Comparison of ENCODE assay signal across 12 cellular contexts in genomic region chr19:17136617-17137016, GRCh38.
DNase-seq lines count a peak whose midpoint lies in the region; ATAC-seq and TF ChIP-seq lines count a peak whose summit lies in the region.
"Had no signal": no experiment of that assay in that cellular context is flagged by ENCODE, and none has a peak within 500 bp of the region (broad histone marks: within the 10 kb centered on the region; RNA-seq: fewer than 3 reads in every experiment).

No MANE protein-coding gene starts in this region.

- no peak overlapping the region for H3K4ac ChIP-seq in H9 (ENCODE audit: low read depth, low read length)
- peak overlapping the region in 1 of 2 experiments; percentile 2 for H3K4ac ChIP-seq in mesenchymal stem cell (ENCODE audit: low read depth in 1 of 2, low read length in 2 of 2)

- H2BK20ac ChIP-seq in H9 (ENCODE audit: low read depth, low read length, poor library complexity, severe bottlenecking), result no peak overlapping the region

- H3K27ac ChIP-seq in H9 (ENCODE audit: insufficient read length, low read depth, low read length) (no peak overlapping the region), mesenchymal stem cell (ENCODE audit: low read length, poor library complexity, severe bottlenecking) (peak overlapping the region; percentile 98), stomach (peak overlapping the region; percentile 49 to 94 (median 88))

- H3K36me3 Mint-ChIP-seq in H9 (ENCODE audit: insufficient read depth in 1 of 3, low read depth in 3 of 3) (peaks cover 0 to 7% (median 2%) of the 10 kb centered on the region in 3 experiments; a peak in 6 of 7 replicates), WTC11 (peaks cover 3% of the 10 kb centered on the region)

- intact Hi-C loops in stomach (cut with DNase I; ENCODE audit: low total_unique reads), result no loop called here

- no peaks in the 10 kb centered on the region for H3K23me2 ChIP-seq in H9 (ENCODE audit: insufficient read length, low read depth, low read length, poor library complexity, severe bottlenecking)

- H2BK120ac ChIP-seq in H9 (ENCODE audit: low read depth, low read length, poor library complexity, severe bottlenecking) (no peak overlapping the region), mesenchymal stem cell (ENCODE audit: low read depth, low read length) (peak overlapping the region; percentile 78)

- H3K4me3 ChIP-seq in mesenchymal stem cell (ENCODE audit: insufficient read depth in 1 of 2, low read depth in 1 of 2, low read length in 2 of 2) (no peak overlapping the region), stomach (no peak overlapping the region)

- H3K4me1 ChIP-seq in H9 (ENCODE audit: insufficient read depth, low read length), result peaks cover 5% of the 10 kb centered on the region; the same call in 1 of the 2 replicates
- H3K4me1 ChIP-seq in mesenchymal stem cell (ENCODE audit: control insufficient read depth, insufficient read depth, low read depth, low read length), result peaks cover 20% of the 10 kb centered on the region
- peaks cover 29 to 55% (median 46%) of the 10 kb centered on the region in 4 donors for H3K4me1 ChIP-seq in stomach

- peak overlapping the region in 2 of 3 experiments; percentile 64 to 100; a peak in 4 of 7 replicates for H3K27ac Mint-ChIP-seq in H9
- H3K27ac Mint-ChIP-seq in WTC11, result peak overlapping the region; percentile 99
- H3K27ac Mint-ChIP-seq: activated CD4-positive, alpha-beta T cell treated with anti-CD3 and anti-CD28 coated beads for 36 hours had no signal

- WGBS in H9 (ENCODE audit: extremely low coverage, insufficient read length, low lambda C conversion rate), result no CpG with 5 or more reads among the region's 11 CpGs
- WGBS in mesenchymal stem cell, result 94% methylated on average over 9 of the region's 11 CpGs
- 86 to 94% (median 91%) methylated on average over 8 to 11 of the region's 11 CpGs for WGBS in stomach, 5 donors

- H3K4me2 ChIP-seq in H9 (ENCODE audit: insufficient read depth, insufficient read length, low read length) (no peak overlapping the region), mesenchymal stem cell (ENCODE audit: low read length, poor library complexity, severe bottlenecking) (no peak overlapping the region)

- ATAC-seq in WTC11 (no peak), HG02884 (IDR thresholded peaks at IDR 0.05; ENCODE audit: unreplicated experiment) (no peak)
- ATAC-seq: activated CD4-positive, alpha-beta T cell treated with anti-CD3 and anti-CD28 coated beads for 36 hours had no signal

- H2BK5ac ChIP-seq in H9 (ENCODE audit: insufficient read length, low read length) (no peak overlapping the region), mesenchymal stem cell (ENCODE audit: low read depth, low read length, poor library complexity, severe bottlenecking) (peak overlapping the region; percentile 66)

- no peak overlapping the region for H2AK5ac ChIP-seq in H9 (ENCODE audit: insufficient read length, low read length)
- H2AK5ac ChIP-seq in mesenchymal stem cell (ENCODE audit: low read length, severe bottlenecking), result peak overlapping the region; percentile 5

- peaks cover 27 to 30% of the 10 kb centered on the region in 2 experiments for H3K4me1 Mint-ChIP-seq in H9
- H3K4me1 Mint-ChIP-seq in WTC11, result peaks cover 41% of the 10 kb centered on the region

- H3K23ac ChIP-seq in H9 (ENCODE audit: insufficient read length, low read depth, low read length) (no peak overlapping the region), mesenchymal stem cell (ENCODE audit: low read length in 2 of 2) (no peak overlapping the region)

- H2BK12ac ChIP-seq in H9 (ENCODE audit: insufficient read length, low read depth, low read length) (no peak overlapping the region), mesenchymal stem cell (ENCODE audit: low read length in 2 of 2) (peak overlapping the region in 1 of 2 experiments; percentile 45)

- no peaks in the 10 kb centered on the region for H3K27me3 Mint-ChIP-seq in H9 (ENCODE audit: low read depth)
- H3K27me3 Mint-ChIP-seq in WTC11 (ENCODE audit: low read depth), result no peaks in the 10 kb centered on the region
- H3K27me3 Mint-ChIP-seq: activated CD4-positive, alpha-beta T cell treated with anti-CD3 and anti-CD28 coated beads for 36 hours had no signal

- no peaks in the 10 kb centered on the region for H3K79me2 ChIP-seq in H9 (ENCODE audit: insufficient read depth, low read length)

- H3K14ac ChIP-seq in H9 (ENCODE audit: insufficient read depth, low read length), result 0 out of 2 replicates have a peak overlapping the region, but pooled peaks have one; percentile 21
- no peak overlapping the region for H3K14ac ChIP-seq in mesenchymal stem cell (ENCODE audit: low read length in 2 of 2)

- no peaks in the 10 kb centered on the region; a peak in 1 of 5 replicates for H3K9me3 Mint-ChIP-seq in H9
- no peaks in the 10 kb centered on the region for H3K9me3 Mint-ChIP-seq in WTC11

- H3K56ac ChIP-seq in H9 (ENCODE audit: insufficient read length, low read depth, low read length), result no peak overlapping the region

- no peak overlapping the region for H4K91ac ChIP-seq in H9 (ENCODE audit: insufficient read length, low read depth, low read length)
- H4K91ac ChIP-seq in mesenchymal stem cell (ENCODE audit: low read length), result peak overlapping the region; percentile 76

- H2BK15ac ChIP-seq in H9 (ENCODE audit: low read depth, low read length) (no peak overlapping the region), mesenchymal stem cell (ENCODE audit: low read depth, poor library complexity, severe bottlenecking) (peak overlapping the region; percentile 56)

- CTCF ChIA-PET in WTC11 (lab: Charles Lee), result interaction anchor here (1.0 to 1.1 kb wide), 2 partner anchors 283 to 694 kb away, joined by 3 read pairs; partner anchors contain the start of gene MVB12A

- H3K79me1 ChIP-seq in H9 (ENCODE audit: insufficient read depth, low read depth, low read length, poor library complexity, severe bottlenecking) (no peaks in the 10 kb centered on the region), mesenchymal stem cell (replicated peaks; ENCODE audit: low read length, poor library complexity, severe bottlenecking) (peaks cover 24% of the 10 kb centered on the region)

- H3T11ph ChIP-seq in H9 (ENCODE audit: low read length), result no peak overlapping the region

- no peak for TF ChIP-seq POLR2A in stomach (IDR thresholded peaks at IDR 0.05)

- H2AFZ ChIP-seq in H9 (ENCODE audit: low read length) (no peak overlapping the region), mesenchymal stem cell (ENCODE audit: low read depth, low read length) (no peak overlapping the region)

- H4K8ac ChIP-seq in H9 (replicated peaks; ENCODE audit: insufficient read length, low read depth, low read length) (no peak overlapping the region), mesenchymal stem cell (ENCODE audit: low read length) (no peak overlapping the region)

- H3K18ac ChIP-seq in H9 (ENCODE audit: insufficient read length, low read depth, low read length) (no peak overlapping the region), mesenchymal stem cell (ENCODE audit: low read depth in 1 of 2, low read length in 2 of 2) (peak overlapping the region in 1 of 2 experiments; percentile 65)

- POLR2A ChIA-PET in WTC11 (lab: Charles Lee), result no interaction called here

- H4K20me1 ChIP-seq in H9 (ENCODE audit: control insufficient read depth, insufficient read depth, insufficient read length), result no peaks in the 10 kb centered on the region

- no peaks in the 10 kb centered on the region for H3K27me3 ChIP-seq in H9 (ENCODE audit: insufficient read depth, low read length)
- H3K27me3 ChIP-seq in mesenchymal stem cell (ENCODE audit: control insufficient read depth in 1 of 2, insufficient read depth in 1 of 2, low read length in 2 of 2), result no peaks in the 10 kb centered on the region
- H3K27me3 ChIP-seq in stomach, result no peaks in the 10 kb centered on the region

- TF ChIP-seq EP300 in stomach (IDR thresholded peaks at IDR 0.05), result no peak

- TF ChIP-seq CTCF in H9 (conservative IDR thresholded peaks at IDR 0.05) (no peak), WTC11 (IDR thresholded peaks at IDR 0.05) (no peak), stomach (IDR thresholded peaks at IDR 0.05) (no peak)

- H3K9ac ChIP-seq in H9 (ENCODE audit: extremely low read depth, insufficient read length, low read length), result no peak overlapping the region
- peak overlapping the region; percentile 93 for H3K9ac ChIP-seq in mesenchymal stem cell (ENCODE audit: low read length)

- no peak overlapping the region for H4K5ac ChIP-seq in H9 (ENCODE audit: insufficient read length, low read depth, low read length)

- H3K36me3 ChIP-seq in mesenchymal stem cell (ENCODE audit: control insufficient read depth in 1 of 2, insufficient read depth in 2 of 2, low read depth in 1 of 2, low read length in 2 of 2) (peaks cover 12 to 14% of the 10 kb centered on the region in 2 experiments), stomach (peaks cover 0 to 6% (median 2%) of the 10 kb centered on the region in 4 donors)

- no peaks in the 10 kb centered on the region for H3K9me3 ChIP-seq in H9 (ENCODE audit: control insufficient read depth, low read depth, low read length)
- H3K9me3 ChIP-seq in mesenchymal stem cell (ENCODE audit: control insufficient read depth, low read length), result no peaks in the 10 kb centered on the region
- H3K9me3 ChIP-seq in stomach, result no peaks in the 10 kb centered on the region

- DNase-seq in H9 (no peak), WTC11 (ENCODE audit: low spot score) (no peak), mesenchymal stem cell (no peak), stomach (no peak), T-helper 1 cell (no peak), putamen (ENCODE audit: low spot score) (no peak), NCI-H1092 (lab: John Stamatoyannopoulos, UW) (no peak)
- DNase-seq: activated CD4-positive, alpha-beta T cell treated with anti-CD3 and anti-CD28 coated beads for 36 hours; activated effector memory CD4-positive, alpha-beta T cell treated with Interleukin-2 at 50 U/mL for 16 hours; MV-4-11; NCI-H524 had no signal

- no peak overlapping the region for H3K4me3 Mint-ChIP-seq in H9
- H3K4me3 Mint-ChIP-seq in WTC11, result no peak overlapping the region
- H3K4me3 Mint-ChIP-seq: activated CD4-positive, alpha-beta T cell treated with anti-CD3 and anti-CD28 coated beads for 36 hours had no signal
